Comparison of ENCODE assay signal across 16 cellular contexts in the genomic region with DNA sequence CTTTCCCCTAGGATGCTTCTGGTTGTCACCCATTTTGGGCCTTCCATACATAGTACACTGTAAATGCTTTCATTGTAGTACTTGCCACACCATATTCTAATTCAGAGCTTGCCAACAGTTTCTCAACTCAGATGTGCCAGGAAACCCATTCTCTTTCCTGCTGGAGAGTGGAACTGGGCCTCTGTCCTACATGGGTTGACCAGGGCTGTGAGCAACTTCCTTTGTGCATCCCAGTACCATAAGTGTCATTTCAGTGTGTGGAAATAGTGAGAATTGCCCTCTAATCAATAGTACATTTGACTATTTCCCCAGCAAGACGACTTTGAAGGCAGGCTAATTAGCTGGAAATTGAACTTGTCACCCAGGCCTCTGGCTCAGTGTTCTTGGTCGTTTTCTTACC.
DNase-seq lines count a peak whose midpoint lies in the region; ATAC-seq and TF ChIP-seq lines count a peak whose summit lies in the region.
"Had no signal": no experiment of that assay in that cellular context is flagged by ENCODE, and none has a peak within 500 bp of the region (broad histone marks: within the 10 kb centered on the region; RNA-seq: fewer than 3 reads in every experiment).

No MANE protein-coding gene starts in this region.

- H3K4me1 ChIP-seq in breast epithelium (no peaks in the 10 kb centered on the region), mucosa of descending colon (ENCODE audit: low read depth) (no peaks in the 10 kb centered on the region), aorta (ENCODE audit: control insufficient read depth in 1 of 2, insufficient read depth in 2 of 2, low read length in 2 of 2) (no peaks in the 10 kb centered on the region)
- H3K4me1 ChIP-seq: Peyer's patch had no signal

- ATAC-seq in mucosa of descending colon: peak; percentile 21
- no peak for ATAC-seq in aorta (ENCODE audit: low FRiP score)

- H3K27ac Mint-ChIP-seq in MCF 10A (ENCODE audit: low read depth, unreplicated experiment): peak overlapping the region; percentile 9
- H3K27ac Mint-ChIP-seq: CD4-positive, alpha-beta T cell had no signal

- peaks cover 5% of the 10 kb centered on the region for H3K4me1 Mint-ChIP-seq in MCF 10A (ENCODE audit: insufficient read depth, unreplicated experiment)

- H3K36me3 ChIP-seq in breast epithelium (no peaks in the 10 kb centered on the region), SK-N-MC (ENCODE audit: insufficient read depth, low read length) (peaks cover 53% of the 10 kb centered on the region), mucosa of descending colon (ENCODE audit: low read depth) (no peaks in the 10 kb centered on the region), aorta (ENCODE audit: control insufficient read depth in 1 of 2, insufficient read depth in 2 of 2, low read length in 1 of 2) (peaks cover 3 to 5% of the 10 kb centered on the region in 2 donors)

- H3K27me3 Mint-ChIP-seq in MCF 10A (ENCODE audit: insufficient read depth, unreplicated experiment): no peaks in the 10 kb centered on the region
- H3K27me3 Mint-ChIP-seq: CD4-positive, alpha-beta T cell had no signal

- TF ChIP-seq POLR2A in breast epithelium (IDR thresholded peaks at IDR 0.05): no peak

- 77 to 83% methylated on average over 2 of the region's 2 CpGs for WGBS in aorta, 2 donors

- POLR2A ChIA-PET in MCF 10A (lab: Yijun Ruan, JAX): no interaction called here

- peaks cover 91% of the 10 kb centered on the region for H3K36me3 Mint-ChIP-seq in MCF 10A (ENCODE audit: insufficient read depth, unreplicated experiment)

- H3K27ac ChIP-seq in breast epithelium (no peak overlapping the region), SK-N-MC (0 out of 2 replicates have a peak overlapping the region, but pooled peaks have one; percentile 28), aorta (ENCODE audit: low read depth in 1 of 2, low read length in 2 of 2) (no peak overlapping the region)
- H3K27ac ChIP-seq: GM23248, Peyer's patch had no signal

- H3K4me3 ChIP-seq in breast epithelium (no peak overlapping the region), SK-N-MC (no peak overlapping the region), mucosa of descending colon (no peak overlapping the region), aorta (ENCODE audit: low read length in 2 of 2) (no peak overlapping the region)
- H3K4me3 ChIP-seq: GM23248, Peyer's patch had no signal

- no peaks in the 10 kb centered on the region for H3K9me3 Mint-ChIP-seq in MCF 10A (ENCODE audit: unreplicated experiment)
- H3K9me3 Mint-ChIP-seq: CD4-positive, alpha-beta T cell had no signal

- H3K27me3 ChIP-seq in breast epithelium (no peaks in the 10 kb centered on the region), aorta (ENCODE audit: control insufficient read depth in 1 of 2, insufficient read depth in 2 of 2, low read length in 1 of 2) (no peaks in the 10 kb centered on the region)
- H3K27me3 ChIP-seq: Peyer's patch had no signal

- no peaks in the 10 kb centered on the region for H3K9me3 ChIP-seq in breast epithelium
- peaks cover 9% of the 10 kb centered on the region for H3K9me3 ChIP-seq in SK-N-MC (ENCODE audit: low read depth, low read length)
- H3K9me3 ChIP-seq in mucosa of descending colon: no peaks in the 10 kb centered on the region
- no peaks in the 10 kb centered on the region for H3K9me3 ChIP-seq in aorta (ENCODE audit: control insufficient read depth, low read length)
- H3K9me3 ChIP-seq: Peyer's patch had no signal

- no TSS peak for BruUV-seq in MCF 10A (replicated peaks; lab: Mats Ljungman, UMichigan)

- no peak overlapping the region for H3K9ac ChIP-seq in SK-N-MC (ENCODE audit: insufficient read length)
- H3K9ac ChIP-seq: GM23248 had no signal

- CTCF ChIA-PET in MCF 10A (lab: Yijun Ruan, JAX): interaction anchor here (0.6 to 4.7 kb wide), 27 partner anchors 10 to 766 kb away, joined by 3 to 61 read pairs (median 4); a partner anchor contains a TSS

- intact Hi-C loops in MCF 10A (cut with micrococcal nuclease): loop anchor here (1.0 to 5.0 kb wide), 5 partner anchors 111 to 767 kb away; no protein-coding TSS in a partner anchor
- intact Hi-C loops in breast epithelium (cut with DNase I; ENCODE audit: low total_unique reads): no loop called here
- intact Hi-C loops in mucosa of descending colon (cut with DNase I, micrococcal nuclease): loop anchor here in 1 of 2 donors (10.0 kb wide), 1 partner anchor 765 kb away; no protein-coding TSS in a partner anchor
- intact Hi-C loops in aorta (cut with DNase I): loop anchor here in 1 of 2 donors (10.0 kb wide), 1 partner anchor 515 kb away; no protein-coding TSS in a partner anchor

- DNase-seq in MCF 10A (ENCODE audit: unreplicated experiment) (no peak), breast epithelium (ENCODE audit: low spot score in 2 of 2) (no peak), SK-N-MC (ENCODE audit: low read depth, low spot score) (no peak), mucosa of descending colon (no peak), aorta (no peak)
- DNase-seq in stimulated activated CD4-positive, alpha-beta T cell treated with anti-CD3 and anti-CD28 coated beads, Interleukin-4, amount 100 ng/mL, for 4 hours: no peak
- no peak for DNase-seq in stimulated activated naive CD4-positive, alpha-beta T cell (lab: John Stamatoyannopoulos, UW)
- DNase-seq: Calu3; CD4-positive, alpha-beta T cell; DMS79; GM23248; NCI-H1092 treated with DMSO at 0.1 percent for 48 hours; NCI-H1694 treated with DMSO at 0.1 percent for 48 hours; NCI-H446; Peyer's patch; Right ventricle myocardium superior had no signal

- TF ChIP-seq CTCF in MCF 10A (IDR thresholded peaks at IDR 0.05; ENCODE audit: unreplicated experiment) (no peak), breast epithelium (IDR thresholded peaks at IDR 0.05) (no peak), mucosa of descending colon (IDR thresholded peaks at IDR 0.05) (no peak)

- no peak overlapping the region for H3K4me3 Mint-ChIP-seq in MCF 10A (ENCODE audit: unreplicated experiment)
- H3K4me3 Mint-ChIP-seq: CD4-positive, alpha-beta T cell had no signal
